1 cellular context compared by ENCODE assay signal in genomic region chr16:71210-71539, GRCh38.
TF ChIP-seq lines count a peak whose summit lies in the region.

No MANE protein-coding gene starts in this region.

TF ChIP-seq in GM23338, 12 proteins besides CTCF, POLR2A, EP300 and RAD21 (continued from another document):
- TF ChIP-seq, protein P1, sequence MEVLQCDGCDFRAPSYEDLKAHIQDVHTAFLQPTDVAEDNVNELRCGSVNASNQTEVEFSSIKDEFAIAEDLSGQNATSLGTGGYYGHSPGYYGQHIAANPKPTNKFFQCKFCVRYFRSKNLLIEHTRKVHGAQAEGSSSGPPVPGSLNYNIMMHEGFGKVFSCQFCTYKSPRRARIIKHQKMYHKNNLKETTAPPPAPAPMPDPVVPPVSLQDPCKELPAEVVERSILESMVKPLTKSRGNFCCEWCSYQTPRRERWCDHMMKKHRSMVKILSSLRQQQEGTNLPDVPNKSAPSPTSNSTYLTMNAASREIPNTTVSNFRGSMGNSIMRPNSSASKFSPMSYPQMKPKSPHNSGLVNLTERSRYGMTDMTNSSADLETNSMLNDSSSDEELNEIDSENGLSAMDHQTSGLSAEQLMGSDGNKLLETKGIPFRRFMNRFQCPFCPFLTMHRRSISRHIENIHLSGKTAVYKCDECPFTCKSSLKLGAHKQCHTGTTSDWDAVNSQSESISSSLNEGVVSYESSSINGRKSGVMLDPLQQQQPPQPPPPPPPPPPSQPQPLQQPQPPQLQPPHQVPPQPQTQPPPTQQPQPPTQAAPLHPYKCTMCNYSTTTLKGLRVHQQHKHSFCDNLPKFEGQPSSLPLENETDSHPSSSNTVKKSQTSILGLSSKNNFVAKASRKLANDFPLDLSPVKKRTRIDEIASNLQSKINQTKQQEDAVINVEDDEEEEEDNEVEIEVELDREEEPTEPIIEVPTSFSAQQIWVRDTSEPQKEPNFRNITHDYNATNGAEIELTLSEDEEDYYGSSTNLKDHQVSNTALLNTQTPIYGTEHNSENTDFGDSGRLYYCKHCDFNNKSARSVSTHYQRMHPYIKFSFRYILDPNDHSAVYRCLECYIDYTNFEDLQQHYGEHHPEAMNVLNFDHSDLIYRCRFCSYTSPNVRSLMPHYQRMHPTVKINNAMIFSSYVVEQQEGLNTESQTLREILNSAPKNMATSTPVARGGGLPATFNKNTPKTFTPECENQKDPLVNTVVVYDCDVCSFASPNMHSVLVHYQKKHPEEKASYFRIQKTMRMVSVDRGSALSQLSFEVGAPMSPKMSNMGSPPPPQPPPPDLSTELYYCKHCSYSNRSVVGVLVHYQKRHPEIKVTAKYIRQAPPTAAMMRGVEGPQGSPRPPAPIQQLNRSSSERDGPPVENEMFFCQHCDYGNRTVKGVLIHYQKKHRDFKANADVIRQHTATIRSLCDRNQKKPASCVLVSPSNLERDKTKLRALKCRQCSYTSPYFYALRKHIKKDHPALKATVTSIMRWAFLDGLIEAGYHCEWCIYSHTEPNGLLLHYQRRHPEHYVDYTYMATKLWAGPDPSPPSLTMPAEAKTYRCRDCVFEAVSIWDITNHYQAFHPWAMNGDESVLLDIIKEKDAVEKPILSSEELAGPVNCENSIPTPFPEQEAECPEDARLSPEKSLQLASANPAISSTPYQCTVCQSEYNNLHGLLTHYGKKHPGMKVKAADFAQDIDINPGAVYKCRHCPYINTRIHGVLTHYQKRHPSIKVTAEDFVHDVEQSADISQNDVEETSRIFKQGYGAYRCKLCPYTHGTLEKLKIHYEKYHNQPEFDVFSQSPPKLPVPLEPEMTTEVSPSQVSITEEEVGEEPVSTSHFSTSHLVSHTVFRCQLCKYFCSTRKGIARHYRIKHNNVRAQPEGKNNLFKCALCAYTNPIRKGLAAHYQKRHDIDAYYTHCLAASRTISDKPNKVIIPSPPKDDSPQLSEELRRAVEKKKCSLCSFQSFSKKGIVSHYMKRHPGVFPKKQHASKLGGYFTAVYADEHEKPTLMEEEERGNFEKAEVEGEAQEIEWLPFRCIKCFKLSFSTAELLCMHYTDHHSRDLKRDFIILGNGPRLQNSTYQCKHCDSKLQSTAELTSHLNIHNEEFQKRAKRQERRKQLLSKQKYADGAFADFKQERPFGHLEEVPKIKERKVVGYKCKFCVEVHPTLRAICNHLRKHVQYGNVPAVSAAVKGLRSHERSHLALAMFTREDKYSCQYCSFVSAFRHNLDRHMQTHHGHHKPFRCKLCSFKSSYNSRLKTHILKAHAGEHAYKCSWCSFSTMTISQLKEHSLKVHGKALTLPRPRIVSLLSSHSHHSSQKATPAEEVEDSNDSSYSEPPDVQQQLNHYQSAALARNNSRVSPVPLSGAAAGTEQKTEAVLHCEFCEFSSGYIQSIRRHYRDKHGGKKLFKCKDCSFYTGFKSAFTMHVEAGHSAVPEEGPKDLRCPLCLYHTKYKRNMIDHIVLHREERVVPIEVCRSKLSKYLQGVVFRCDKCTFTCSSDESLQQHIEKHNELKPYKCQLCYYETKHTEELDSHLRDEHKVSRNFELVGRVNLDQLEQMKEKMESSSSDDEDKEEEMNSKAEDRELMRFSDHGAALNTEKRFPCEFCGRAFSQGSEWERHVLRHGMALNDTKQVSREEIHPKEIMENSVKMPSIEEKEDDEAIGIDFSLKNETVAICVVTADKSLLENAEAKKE (CRISPR knock-in tag; IDR thresholded peaks at IDR 0.05): no peak
- TF ChIP-seq EZH2 (IDR thresholded peaks at IDR 0.05; ENCODE audit: low read depth, unreplicated experiment) (no peak), NANOG (IDR thresholded peaks at IDR 0.05; ENCODE audit: borderline replicate concordance) (no peak), EZH2phosphoT487 (IDR thresholded peaks at IDR 0.05; ENCODE audit: unreplicated experiment) (no peak), ZNF114 (CRISPR knock-in tag; IDR thresholded peaks at IDR 0.05) (no peak), POLR2AphosphoS5 (IDR thresholded peaks at IDR 0.05; ENCODE audit: low read depth) (no peak), CREB1 (CRISPR knock-in tag; IDR thresholded peaks at IDR 0.05; ENCODE audit: low read depth) (no peak), ZNF331 (CRISPR knock-in tag; IDR thresholded peaks at IDR 0.05; ENCODE audit: low read depth) (no peak), STAT1 (IDR thresholded peaks at IDR 0.05; ENCODE audit: unreplicated experiment) (no peak), JUNB (IDR thresholded peaks at IDR 0.05; ENCODE audit: unreplicated experiment) (no peak)
- TF ChIP-seq, protein P2, sequence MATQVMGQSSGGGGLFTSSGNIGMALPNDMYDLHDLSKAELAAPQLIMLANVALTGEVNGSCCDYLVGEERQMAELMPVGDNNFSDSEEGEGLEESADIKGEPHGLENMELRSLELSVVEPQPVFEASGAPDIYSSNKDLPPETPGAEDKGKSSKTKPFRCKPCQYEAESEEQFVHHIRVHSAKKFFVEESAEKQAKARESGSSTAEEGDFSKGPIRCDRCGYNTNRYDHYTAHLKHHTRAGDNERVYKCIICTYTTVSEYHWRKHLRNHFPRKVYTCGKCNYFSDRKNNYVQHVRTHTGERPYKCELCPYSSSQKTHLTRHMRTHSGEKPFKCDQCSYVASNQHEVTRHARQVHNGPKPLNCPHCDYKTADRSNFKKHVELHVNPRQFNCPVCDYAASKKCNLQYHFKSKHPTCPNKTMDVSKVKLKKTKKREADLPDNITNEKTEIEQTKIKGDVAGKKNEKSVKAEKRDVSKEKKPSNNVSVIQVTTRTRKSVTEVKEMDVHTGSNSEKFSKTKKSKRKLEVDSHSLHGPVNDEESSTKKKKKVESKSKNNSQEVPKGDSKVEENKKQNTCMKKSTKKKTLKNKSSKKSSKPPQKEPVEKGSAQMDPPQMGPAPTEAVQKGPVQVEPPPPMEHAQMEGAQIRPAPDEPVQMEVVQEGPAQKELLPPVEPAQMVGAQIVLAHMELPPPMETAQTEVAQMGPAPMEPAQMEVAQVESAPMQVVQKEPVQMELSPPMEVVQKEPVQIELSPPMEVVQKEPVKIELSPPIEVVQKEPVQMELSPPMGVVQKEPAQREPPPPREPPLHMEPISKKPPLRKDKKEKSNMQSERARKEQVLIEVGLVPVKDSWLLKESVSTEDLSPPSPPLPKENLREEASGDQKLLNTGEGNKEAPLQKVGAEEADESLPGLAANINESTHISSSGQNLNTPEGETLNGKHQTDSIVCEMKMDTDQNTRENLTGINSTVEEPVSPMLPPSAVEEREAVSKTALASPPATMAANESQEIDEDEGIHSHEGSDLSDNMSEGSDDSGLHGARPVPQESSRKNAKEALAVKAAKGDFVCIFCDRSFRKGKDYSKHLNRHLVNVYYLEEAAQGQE (IDR thresholded peaks at IDR 0.05; ENCODE audit: unreplicated experiment): no peak
